In the genomic region with DNA sequence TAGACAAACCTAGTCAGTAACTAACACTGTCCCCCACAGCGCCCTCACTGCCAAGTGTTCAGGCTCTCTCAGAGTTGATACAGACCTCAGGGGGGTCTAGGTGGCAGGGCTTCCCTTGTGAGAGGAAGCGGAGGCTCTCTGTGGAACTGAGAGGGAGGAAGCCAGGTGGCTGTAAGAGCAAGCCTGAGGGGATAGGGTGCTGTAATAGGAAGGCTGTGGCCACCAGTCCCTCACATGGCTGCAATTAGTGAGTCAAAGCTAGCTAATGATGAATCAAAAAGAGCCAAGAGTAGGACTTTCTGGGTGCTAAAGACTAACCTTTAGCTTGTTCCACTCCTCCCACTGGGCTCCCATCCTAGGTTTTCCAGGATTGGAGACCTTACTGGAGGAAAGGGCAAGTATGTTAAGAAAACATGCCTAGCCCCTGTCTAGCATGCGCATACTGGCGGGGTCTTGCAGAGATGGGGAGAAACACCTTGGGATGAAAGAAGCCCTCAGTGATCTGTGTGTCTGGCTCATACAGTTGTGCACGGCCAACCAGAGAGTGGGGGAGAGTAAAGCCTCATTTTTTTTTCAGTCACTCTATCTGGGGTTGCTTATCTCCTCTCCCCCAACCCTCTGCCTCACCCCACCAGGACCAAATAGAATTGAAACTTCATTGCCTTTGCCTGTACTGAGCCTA, we compare ENCODE assay signal across 23 cellular contexts. TPM values are rescaled to one million over a fixed set of nuclear protein-coding genes. Genes with fewer than 3 reads are reported as not detected.
A peak's percentile ranks its signal among the peaks of the same experiment; 100 is the strongest.
DNase-seq lines count a peak whose midpoint lies in the region; ATAC-seq, FAIRE-seq and TF ChIP-seq lines count a peak whose summit lies in the region.
"Had no signal": no experiment of that assay in that cellular context is flagged by ENCODE, and none has a peak within 500 bp of the region (broad histone marks: within the 10 kb centered on the region; RNA-seq: fewer than 3 reads in every experiment).

No MANE protein-coding gene starts in this region.

- SMC1A ChIA-PET in GM12878 (lab: Charles Lee; ENCODE audit: uncharacterized antibody, unreplicated experiment) = no interaction called here

- no peak for FAIRE-seq in GM12878 (lab: Jason Lieb, UNC)

- H3K9me3 ChIP-seq in GM12878 (replicated peaks; ENCODE audit: control insufficient read depth, insufficient read depth, low read length) (no peaks in the 10 kb centered on the region), lower lobe of right lung (no peaks in the 10 kb centered on the region)
- H3K9me3 ChIP-seq: Caco-2, spleen, transverse colon had no signal

- TF ChIP-seq CTCF in GM12878 (IDR thresholded peaks at IDR 0.05 in 2 of 3, conservative IDR thresholded peaks at IDR 0.05 in 1 of 3; ENCODE audit: control insufficient read depth in 2 of 3, extremely low read depth in 1 of 3, insufficient read depth in 1 of 3, low read depth in 3 of 3, low read length in 3 of 3) (no peak), lower lobe of right lung (IDR thresholded peaks at IDR 0.05) (no peak)
- TF ChIP-seq CTCF in activated CD8-positive, alpha-beta T cell treated with anti-CD3 and anti-CD28 coated beads for 36 hours (IDR thresholded peaks at IDR 0.05) = no peak

- RAD21 ChIA-PET in GM12878 (lab: Charles Lee; ENCODE audit: unreplicated experiment) = no interaction called here

- no peaks in the 10 kb centered on the region for H3K36me3 ChIP-seq in GM12878 (ENCODE audit: control insufficient read depth in 2 of 2, insufficient read depth in 2 of 2, low read length in 1 of 2)
- no peaks in the 10 kb centered on the region for H3K36me3 ChIP-seq in lower lobe of right lung
- H3K36me3 ChIP-seq: spleen, transverse colon had no signal

- H3K4me3 ChIP-seq in GM12878 (no peak overlapping the region), lower lobe of right lung (no peak overlapping the region)
- H3K4me3 ChIP-seq: spleen, transverse colon had no signal

- no peak overlapping the region for H3K9ac ChIP-seq in GM12878 (ENCODE audit: control insufficient read depth, insufficient read depth, low read length)

- BruUV-seq in GM12878 (replicated peaks; lab: Mats Ljungman, UMichigan) = no TSS peak

- no peaks in the 10 kb centered on the region for H3K4me1 ChIP-seq in GM12878 (ENCODE audit: control insufficient read depth, insufficient read depth, low read length)
- H3K4me1 ChIP-seq in lower lobe of right lung = peaks cover 34% of the 10 kb centered on the region
- H3K4me1 ChIP-seq: Caco-2 had no signal

- no peak for TF ChIP-seq EP300 in GM12878 (IDR thresholded peaks at IDR 0.05; ENCODE audit: borderline replicate concordance in 1 of 2, control insufficient read depth in 1 of 2, low read depth in 2 of 2, low read length in 2 of 2)

- in situ Hi-C loops in GM12878 (cut with MboI) = loop anchor here (10.0 kb wide), 2 partner anchors 374 to 494 kb away; no protein-coding TSS in a partner anchor

- H2AFZ ChIP-seq in GM12878 (ENCODE audit: control insufficient read depth, low read depth, low read length) = no peak overlapping the region

- H3K27me3 ChIP-seq in GM12878 (replicated peaks in 1 of 2; ENCODE audit: control insufficient read depth in 2 of 2, insufficient read depth in 2 of 2, low read length in 1 of 2) (peaks cover 8 to 21% of the 10 kb centered on the region in 2 experiments), lower lobe of right lung (ENCODE audit: low read depth) (peaks cover 86% of the 10 kb centered on the region)

- H3K4me1 Mint-ChIP-seq in activated CD8-positive, alpha-beta T cell treated with anti-CD3 and anti-CD28 coated beads for 36 hours (ENCODE audit: low read depth) = peaks cover 24% of the 10 kb centered on the region

- no peak for TF ChIP-seq RAD21 in GM12878 (IDR thresholded peaks at IDR 0.05; ENCODE audit: insufficient read depth, low read depth, low read length)

- WGBS in GM12878 (ENCODE audit: insufficient coverage, insufficient replicate concordance, low lambda C conversion rate, missing lambda C conversion rate) = 59% methylated on average over 5 of the region's 5 CpGs

- TF ChIP-seq POLR2A in GM12878 (IDR thresholded peaks at IDR 0.05; ENCODE audit: low read depth, low read length) = no peak

- no peaks in the 10 kb centered on the region for H3K79me2 ChIP-seq in GM12878 (ENCODE audit: control insufficient read depth, insufficient read depth, low read length)

- intact Hi-C loops in GM12878 (cut with micrococcal nuclease; ENCODE audit: unreplicated experiment) (no loop called here), lower lobe of right lung (cut with DNase I) (no loop called here)
- intact Hi-C loops in activated CD8-positive, alpha-beta T cell treated with anti-CD3 and anti-CD28 coated beads for 36 hours (cut with micrococcal nuclease) = no loop called here

- no peak overlapping the region for H3K4me3 Mint-ChIP-seq in activated CD8-positive, alpha-beta T cell treated with anti-CD3 and anti-CD28 coated beads for 36 hours
- H3K4me3 Mint-ChIP-seq: activated naive CD4-positive, alpha-beta T cell treated with anti-CD3 and anti-CD28 coated beads, Interleukin-2, amount 10 ng/mL, durations not matched to agents 7 days and 5 days; naive thymus-derived CD8-positive, alpha-beta T cell had no signal

- H3K27ac Mint-ChIP-seq in activated CD8-positive, alpha-beta T cell treated with anti-CD3 and anti-CD28 coated beads for 36 hours = no peak overlapping the region
- H3K27ac Mint-ChIP-seq: activated naive CD4-positive, alpha-beta T cell treated with anti-CD3 and anti-CD28 coated beads, Interleukin-2, amount 10 ng/mL, durations not matched to agents 7 days and 5 days; progenitor cell of endocrine pancreas had no signal

- H3K27ac ChIP-seq in GM12878 (ENCODE audit: control insufficient read depth, insufficient read depth) = no peak overlapping the region
- H3K27ac ChIP-seq in lower lobe of right lung = no peak overlapping the region
- H3K27ac ChIP-seq: spleen, transverse colon had no signal

- POLR2A ChIA-PET in GM12878 (lab: Charles Lee) = no interaction called here
- POLR2A ChIA-PET in activated CD8-positive, alpha-beta T cell treated with anti-CD3 and anti-CD28 coated beads for 36 hours (lab: Charles Lee) = no interaction called here

- peaks cover 2% of the 10 kb centered on the region for H3K36me3 Mint-ChIP-seq in activated CD8-positive, alpha-beta T cell treated with anti-CD3 and anti-CD28 coated beads for 36 hours (ENCODE audit: low read depth)

- no peak overlapping the region for H3K4me2 ChIP-seq in GM12878 (ENCODE audit: control insufficient read depth, insufficient read depth)

- DNase-seq in GM12878 (ENCODE audit: low read depth, low spot score) (no peak), left kidney (ENCODE audit: low read depth, low spot score) (peak; percentile 4), lower lobe of right lung (no peak), DMS 273 (lab: John Stamatoyannopoulos, UW; ENCODE audit: unreplicated experiment) (no peak)
- DNase-seq in activated CD8-positive, alpha-beta T cell treated with anti-CD3 and anti-CD28 coated beads for 36 hours = no peak
- no peak for DNase-seq in activated CD8-positive, alpha-beta memory T cell treated with anti-CD3 and anti-CD28 coated beads for 24 hours
- DNase-seq: activated CD4-positive, alpha-beta T cell treated with anti-CD3 and anti-CD28 coated beads, Interleukin-2, amount 50 U/mL, for 1 hour; activated naive CD4-positive, alpha-beta T cell treated with anti-CD3 and anti-CD28 coated beads, Interleukin-2, amount 10 ng/mL, durations not matched to agents 7 days and 5 days; activated T-cell treated with anti-CD3 and anti-CD28 coated beads for 4 hours; Caco-2; cortex of kidney; Kasumi-1; naive thymus-derived CD8-positive, alpha-beta T cell; NCI-H1436 treated with DMSO at 0.1 percent for 48 hours; NCI-H510A; spleen; SW 1271; transverse colon had no signal

- H3K27me3 Mint-ChIP-seq in activated CD8-positive, alpha-beta T cell treated with anti-CD3 and anti-CD28 coated beads for 36 hours = peaks cover 76% of the 10 kb centered on the region

- H3K9me3 Mint-ChIP-seq in activated CD8-positive, alpha-beta T cell treated with anti-CD3 and anti-CD28 coated beads for 36 hours = peaks cover 2% of the 10 kb centered on the region
- H3K9me3 Mint-ChIP-seq: activated naive CD4-positive, alpha-beta T cell treated with anti-CD3 and anti-CD28 coated beads, Interleukin-2, amount 10 ng/mL, durations not matched to agents 7 days and 5 days had no signal

- no peaks in the 10 kb centered on the region; the same call in 1 of the 2 replicates for H4K20me1 ChIP-seq in GM12878 (ENCODE audit: control insufficient read depth, insufficient read depth)

- CTCF ChIA-PET in GM12878 (lab: Yijun Ruan, JAX) = interaction anchor here (0.9 to 2.6 kb wide), 3 partner anchors 12 to 489 kb away, joined by 3 to 12 read pairs (median 10); no protein-coding TSS in a partner anchor
- CTCF ChIA-PET in activated CD8-positive, alpha-beta T cell treated with anti-CD3 and anti-CD28 coated beads for 36 hours (lab: Charles Lee) = interaction anchor here (0.8 kb wide), 1 partner anchor 372 kb away, joined by 3 read pairs; no protein-coding TSS in a partner anchor

- ATAC-seq in GM18870 (IDR thresholded peaks at IDR 0.05; ENCODE audit: unreplicated experiment) = peak; percentile 43
- ATAC-seq in HG03097 (IDR thresholded peaks at IDR 0.05; ENCODE audit: low FRiP score, unreplicated experiment) = peak; percentile 45
- no peak for ATAC-seq in GM12878
- no peak for ATAC-seq in lower lobe of right lung
- no peak for ATAC-seq in activated CD8-positive, alpha-beta T cell treated with anti-CD3 and anti-CD28 coated beads for 36 hours
- ATAC-seq: naive thymus-derived CD8-positive, alpha-beta T cell; Panc1 had no signal

TF ChIP-seq in GM12878, 131 proteins besides CTCF, POLR2A, EP300 and RAD21 (continues in another document):
- no peak for TF ChIP-seq SREBF1 (IDR thresholded peaks at IDR 0.05; ENCODE audit: low read length)
- TF ChIP-seq CHD4 (IDR thresholded peaks at IDR 0.05) = no peak

RNA-seq across cellular contexts. Expression of a gene that starts 13.3 kb away (rescaled TPM):
- 0.37 TPM in 1 of 2 replicates, not detected in the other for total RNA-seq in GM12878 (2013; cell fraction: nucleolus; rRNA removed)
- total RNA-seq in GM12878 (2014; rRNA removed) (not detected in 2 replicates), GM12878 (2014; rRNA removed; fragmentation: Illumina TruSeq; extraction: Trizol) (not detected in 2 replicates), GM12878 (2021) (0.08 and 0.13 TPM in 2 replicates), lower lobe of right lung (4.0 TPM)
- not detected for polyA plus RNA-seq in GM12878 (2011; ENCODE audit: low read depth)
- polyA plus RNA-seq in GM12878 (2011; rRNA removed) (0.06 TPM in 1 of 2 replicates, not detected in the other), GM12878 (2014; fragmentation: Illumina TruSeq; extraction: Trizol) (not detected in 2 replicates), GM12878 (2014; fragmentation: Nextera tagmentation; extraction: Ambion mirVana) (not detected), GM12878 (2014; rRNA removed) (0.10 TPM in 1 of 2 replicates, not detected in the other), GM12878 (2016; fragmentation: Nextera tagmentation; extraction: Ambion mirVana) (under 1 TPM; 0.06 to 0.07 TPM)
- 0.05 TPM in 1 of 2 replicates, not detected in the other for polyA plus RNA-seq in GM12878 (2011; cell fraction: cytosol; rRNA removed)
- polyA plus RNA-seq in GM12878 (2011; cell fraction: nucleus; rRNA removed) = 0.04 and 0.10 TPM in 2 replicates
- not detected in 2 replicates for polyA plus RNA-seq in GM12878 (2012)
- not detected in 2 replicates for polyA minus RNA-seq in GM12878 (2011; rRNA and poly(A)+ RNA removed)
- polyA minus RNA-seq in GM12878 (2011; cell fraction: cytosol; rRNA and poly(A)+ RNA removed) = not detected in 2 replicates
- not detected in 2 replicates for polyA minus RNA-seq in GM12878 (2011; cell fraction: nucleus; rRNA and poly(A)+ RNA removed)
- not detected for total RNA-seq in activated CD8-positive, alpha-beta T cell treated with anti-CD3 and anti-CD28 coated beads for 36 hours
- total RNA-seq: glomerular endothelial cell; naive thymus-derived CD8-positive, alpha-beta T cell had no signal
- polyA plus RNA-seq: naive thymus-derived CD8-positive, alpha-beta T cell had no signal

Comparison
In these comparisons a context has a peak if more than half of its experiments do, and no peak if none do; other contexts are left out.
1. ATAC-seq: peak in GM18870 (single experiment) and HG03097 (single experiment); none in GM12878 (single experiment), lower lobe of right lung (0 of 2) and activated CD8-positive, alpha-beta T cell treated with anti-CD3 and anti-CD28 coated beads for 36 hours (single experiment).